Comparison of ENCODE assay signal across 16 cellular contexts in the genomic region with DNA sequence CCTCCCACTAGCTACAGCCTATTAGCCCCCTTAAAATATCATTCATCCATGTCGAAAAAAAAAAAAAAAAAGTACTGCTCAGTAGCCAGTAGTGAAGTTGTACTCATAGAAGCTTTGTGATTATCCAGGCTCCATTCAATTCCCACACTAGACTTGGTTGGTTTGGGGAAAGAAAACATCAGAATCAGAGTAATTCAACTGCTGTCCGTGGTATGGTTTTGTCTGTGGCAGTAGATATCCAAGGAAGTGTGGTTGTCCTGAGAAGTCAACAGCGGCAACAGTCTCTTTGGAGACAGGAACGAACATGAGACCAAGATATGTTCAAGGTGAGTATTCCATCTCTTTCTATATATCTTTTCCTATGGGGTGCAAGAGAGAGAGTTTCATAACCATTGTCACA.
DNase-seq lines count a peak whose midpoint lies in the region; ATAC-seq and TF ChIP-seq lines count a peak whose summit lies in the region.
"Had no signal": no experiment of that assay in that cellular context is flagged by ENCODE, and none has a peak within 500 bp of the region (broad histone marks: within the 10 kb centered on the region; RNA-seq: fewer than 3 reads in every experiment).

No MANE protein-coding gene starts in this region.

- H4K20me1 ChIP-seq in SK-N-SH (ENCODE audit: insufficient read depth), result no peaks in the 10 kb centered on the region

- H3K4me1 ChIP-seq in SK-N-SH (ENCODE audit: control insufficient read depth in 1 of 2, insufficient read depth in 2 of 2, low read depth in 1 of 2, low read length in 1 of 2), result no peaks in the 10 kb centered on the region

- H3K79me2 ChIP-seq in SK-N-SH (ENCODE audit: insufficient read depth), result no peaks in the 10 kb centered on the region

- no peaks in the 10 kb centered on the region for H3K9me3 Mint-ChIP-seq in activated naive CD8-positive, alpha-beta T cell treated with anti-CD3 and anti-CD28 coated beads, Interleukin-2, amount 50 U/mL, for 24 hours
- H3K9me3 Mint-ChIP-seq: GM23338, H9 had no signal

- TF ChIP-seq RAD21 in SK-N-SH (IDR thresholded peaks at IDR 0.05; ENCODE audit: low read length), result no peak

- H3K4me1 Mint-ChIP-seq in activated naive CD8-positive, alpha-beta T cell treated with anti-CD3 and anti-CD28 coated beads, Interleukin-2, amount 50 U/mL, for 24 hours, result no peaks in the 10 kb centered on the region
- H3K4me1 Mint-ChIP-seq: CD4-positive, alpha-beta memory T cell; H9 had no signal

- no peak overlapping the region for H3K4me2 ChIP-seq in SK-N-SH
- H3K4me2 ChIP-seq: GM23338 had no signal

- no peaks in the 10 kb centered on the region for H3K36me3 ChIP-seq in SK-N-SH (replicated peaks in 1 of 2; ENCODE audit: control insufficient read depth in 1 of 2, insufficient read depth in 2 of 2, low read length in 1 of 2)

- H3K27me3 ChIP-seq in SK-N-SH (ENCODE audit: insufficient read depth), result no peaks in the 10 kb centered on the region; the same call in 1 of the 2 replicates

- H3K27ac ChIP-seq in SK-N-SH (ENCODE audit: low read depth in 2 of 2, low read length in 1 of 2), result no peak overlapping the region

- no peak overlapping the region for H3K27ac Mint-ChIP-seq in activated naive CD8-positive, alpha-beta T cell treated with anti-CD3 and anti-CD28 coated beads, Interleukin-2, amount 50 U/mL, for 24 hours
- H3K27ac Mint-ChIP-seq: CD4-positive, alpha-beta memory T cell; GM23338; H9 had no signal

- no peak for ATAC-seq in SK-N-SH treated with all-trans-retinoic acid at 6 μM for 48 hours
- no peak for ATAC-seq in activated naive CD8-positive, alpha-beta T cell treated with anti-CD3 and anti-CD28 coated beads, Interleukin-2, amount 50 U/mL, for 24 hours
- ATAC-seq: GM12878, GM23338 had no signal

- no peaks in the 10 kb centered on the region for H3K9me3 ChIP-seq in SK-N-SH

- TF ChIP-seq CTCF in SK-N-SH (IDR thresholded peaks at IDR 0.05), result no peak

- peak; percentile 53 to 68 for DNase-seq in NCI-H187 (lab: John Stamatoyannopoulos, UW)
- no peak for DNase-seq in NCI-H187 treated with DMSO at 0.1 percent for 48 hours (lab: John Stamatoyannopoulos, UW)
- DNase-seq in SK-N-SH, result no peak
- peak; percentile 26 for DNase-seq in NCI-H1417 treated with DMSO at 0.1 percent for 48 hours (lab: John Stamatoyannopoulos, UW)
- no peak for DNase-seq in activated naive CD8-positive, alpha-beta T cell treated with anti-CD3 and anti-CD28 coated beads, Interleukin-2, amount 50 U/mL, for 24 hours
- DNase-seq in cerebellar cortex (ENCODE audit: low spot score), result no peak
- DNase-seq: C1 segment of cervical spinal cord; Calu3; CD4-positive, alpha-beta memory T cell; COR-L47; EL; GDM1; H9 had no signal

- H3K36me3 Mint-ChIP-seq in activated naive CD8-positive, alpha-beta T cell treated with anti-CD3 and anti-CD28 coated beads, Interleukin-2, amount 50 U/mL, for 24 hours (ENCODE audit: low read depth), result no peaks in the 10 kb centered on the region
- H3K36me3 Mint-ChIP-seq: CD4-positive, alpha-beta memory T cell had no signal

- H3K9ac ChIP-seq in SK-N-SH, result no peak overlapping the region

- H3F3A ChIP-seq in SK-N-SH (replicated peaks; ENCODE audit: insufficient read depth), result no peaks in the 10 kb centered on the region

- TF ChIP-seq EP300 in SK-N-SH (IDR thresholded peaks at IDR 0.05; ENCODE audit: borderline replicate concordance in 1 of 2, low read depth in 1 of 2, low read length in 1 of 2), result no peak

- no peaks in the 10 kb centered on the region for H3K9me2 ChIP-seq in SK-N-SH

- H3K4me3 Mint-ChIP-seq in activated naive CD8-positive, alpha-beta T cell treated with anti-CD3 and anti-CD28 coated beads, Interleukin-2, amount 50 U/mL, for 24 hours, result no peak overlapping the region
- H3K4me3 Mint-ChIP-seq: CD4-positive, alpha-beta memory T cell; GM23338; H9 had no signal

- no peak overlapping the region for H2AFZ ChIP-seq in SK-N-SH (ENCODE audit: low read depth)
- H2AFZ ChIP-seq: GM23338 had no signal

- H3K4me3 ChIP-seq in SK-N-SH (ENCODE audit: low read depth in 2 of 2, low read length in 1 of 2), result no peak overlapping the region
- H3K4me3 ChIP-seq: GM12878, GM23338 had no signal

- peaks cover 8% of the 10 kb centered on the region for H3K27me3 Mint-ChIP-seq in activated naive CD8-positive, alpha-beta T cell treated with anti-CD3 and anti-CD28 coated beads, Interleukin-2, amount 50 U/mL, for 24 hours
- H3K27me3 Mint-ChIP-seq: CD4-positive, alpha-beta memory T cell had no signal

- CTCF ChIA-PET in SK-N-SH (lab: Yijun Ruan, JAX), result no interaction called here

- WGBS in SK-N-SH (ENCODE audit: low lambda C conversion rate), result 49% methylated on average over 4 of the region's 4 CpGs

- POLR2A ChIA-PET in SK-N-SH (lab: Yijun Ruan, JAX), result no interaction called here

TF ChIP-seq in SK-N-SH, 30 proteins besides CTCF, POLR2A, EP300 and RAD21 (continues in another document):
- TF ChIP-seq REST (IDR thresholded peaks at IDR 0.05; ENCODE audit: low read depth, low read length), result 0 out of 2 replicates have a peak, but pooled peaks have one; percentile 27
- no peak for TF ChIP-seq USF2 (IDR thresholded peaks at IDR 0.05; ENCODE audit: borderline replicate concordance, low read depth, low read length)

TF ChIP-seq in SK-N-SH treated with all-trans-retinoic acid at 6 μM for 48 hours, 23 proteins besides CTCF, POLR2A, EP300 and RAD21:
- TF ChIP-seq SNAI2 (CRISPR knock-in tag; IDR thresholded peaks at IDR 0.05), result no peak
- TF ChIP-seq ARNTL (CRISPR knock-in tag; IDR thresholded peaks at IDR 0.05; ENCODE audit: borderline replicate concordance, low read depth), result no peak
- no peak for TF ChIP-seq RARB (CRISPR knock-in tag; IDR thresholded peaks at IDR 0.05)
- no peak for TF ChIP-seq TOX (CRISPR knock-in tag; IDR thresholded peaks at IDR 0.05; ENCODE audit: borderline replicate concordance)
- no peak for TF ChIP-seq ISL1 (CRISPR knock-in tag; IDR thresholded peaks at IDR 0.05)
- TF ChIP-seq CSDC2 (CRISPR knock-in tag; IDR thresholded peaks at IDR 0.05), result no peak
- no peak for TF ChIP-seq ZFP3 (CRISPR knock-in tag; IDR thresholded peaks at IDR 0.05)
- TF ChIP-seq, protein P1, sequence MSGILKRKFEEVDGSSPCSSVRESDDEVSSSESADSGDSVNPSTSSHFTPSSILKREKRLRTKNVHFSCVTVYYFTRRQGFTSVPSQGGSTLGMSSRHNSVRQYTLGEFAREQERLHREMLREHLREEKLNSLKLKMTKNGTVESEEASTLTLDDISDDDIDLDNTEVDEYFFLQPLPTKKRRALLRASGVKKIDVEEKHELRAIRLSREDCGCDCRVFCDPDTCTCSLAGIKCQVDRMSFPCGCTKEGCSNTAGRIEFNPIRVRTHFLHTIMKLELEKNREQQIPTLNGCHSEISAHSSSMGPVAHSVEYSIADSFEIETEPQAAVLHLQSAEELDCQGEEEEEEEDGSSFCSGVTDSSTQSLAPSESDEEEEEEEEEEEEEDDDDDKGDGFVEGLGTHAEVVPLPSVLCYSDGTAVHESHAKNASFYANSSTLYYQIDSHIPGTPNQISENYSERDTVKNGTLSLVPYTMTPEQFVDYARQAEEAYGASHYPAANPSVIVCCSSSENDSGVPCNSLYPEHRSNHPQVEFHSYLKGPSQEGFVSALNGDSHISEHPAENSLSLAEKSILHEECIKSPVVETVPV (CRISPR knock-in tag; IDR thresholded peaks at IDR 0.05), result no peak
- no peak for TF ChIP-seq ESRRG (CRISPR knock-in tag; IDR thresholded peaks at IDR 0.05)
- TF ChIP-seq TCF4 (CRISPR knock-in tag; IDR thresholded peaks at IDR 0.05; ENCODE audit: borderline replicate concordance), result no peak
- no peak for TF ChIP-seq ZNF70 (CRISPR knock-in tag; IDR thresholded peaks at IDR 0.05)

Comparison
In these comparisons a context has a peak if more than half of its experiments do, and no peak if none do; other contexts are left out.
1. DNase-seq: peak in NCI-H187 (2 of 2) and NCI-H1417 treated with DMSO at 0.1 percent for 48 hours (single experiment); none in NCI-H187 treated with DMSO at 0.1 percent for 48 hours (single experiment), SK-N-SH (single experiment), activated naive CD8-positive, alpha-beta T cell treated with anti-CD3 and anti-CD28 coated beads, Interleukin-2, amount 50 U/mL, for 24 hours (single experiment) and cerebellar cortex (single experiment).